1 cellular context compared by ENCODE assay signal in the genomic region with DNA sequence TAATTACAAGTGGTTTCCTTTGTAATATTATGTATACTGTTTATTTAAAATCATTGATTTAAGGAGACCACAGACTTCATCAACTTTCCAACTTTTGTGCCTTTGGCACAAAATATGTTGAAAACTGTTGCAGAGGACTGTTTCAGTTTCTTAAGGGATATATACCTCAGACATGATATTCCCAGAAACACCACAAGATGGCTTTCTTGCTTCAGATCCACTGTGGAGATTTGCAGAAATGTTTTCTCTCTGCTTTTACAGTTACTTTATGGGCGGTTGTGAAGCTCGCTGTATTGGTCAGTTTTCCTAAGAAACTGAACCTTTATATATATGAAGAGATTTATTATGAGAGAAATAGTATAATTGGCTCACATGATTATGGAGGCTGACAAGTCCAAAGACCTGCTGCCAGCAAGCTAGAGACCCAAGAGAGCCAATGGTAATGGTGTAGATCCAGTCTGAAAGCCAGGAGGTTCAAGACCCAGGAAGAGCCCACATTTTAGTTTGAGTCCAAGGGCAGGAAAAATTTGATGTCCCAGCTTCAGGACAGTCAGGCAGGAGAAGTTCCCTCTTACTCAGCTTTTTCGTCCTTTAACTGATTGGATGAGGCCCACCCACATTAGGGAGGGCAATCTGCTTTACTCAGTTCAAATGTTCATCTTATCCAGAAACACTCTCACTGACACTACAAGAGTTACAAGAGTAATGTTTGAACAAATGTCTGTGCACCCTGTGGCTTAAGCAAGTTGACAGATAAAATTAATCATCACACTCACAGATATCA.
TF ChIP-seq lines count a peak whose summit lies in the region.

No MANE protein-coding gene starts in this region.

TF ChIP-seq in WTC11, 78 proteins besides CTCF, POLR2A, EP300 and RAD21 (continued from another document):
- TF ChIP-seq ARID4B (CRISPR knock-in tag; IDR thresholded peaks at IDR 0.05; ENCODE audit: borderline replicate concordance) (no peak), SOX15 (CRISPR knock-in tag; IDR thresholded peaks at IDR 0.05) (no peak), GRHL2 (CRISPR knock-in tag; IDR thresholded peaks at IDR 0.05; ENCODE audit: insufficient replicate concordance, severe bottlenecking) (no peak), SMAD3 (CRISPR knock-in tag; IDR thresholded peaks at IDR 0.05; ENCODE audit: borderline replicate concordance) (no peak), TEAD4 (CRISPR knock-in tag; IDR thresholded peaks at IDR 0.05) (no peak), MYBL2 (CRISPR knock-in tag; IDR thresholded peaks at IDR 0.05) (no peak), ATF1 (CRISPR knock-in tag; IDR thresholded peaks at IDR 0.05) (no peak), AR (CRISPR knock-in tag; IDR thresholded peaks at IDR 0.05) (no peak), ZNF219 (CRISPR knock-in tag; IDR thresholded peaks at IDR 0.05; ENCODE audit: borderline replicate concordance) (no peak), RORB (CRISPR knock-in tag; IDR thresholded peaks at IDR 0.05) (no peak), CREM (CRISPR knock-in tag; IDR thresholded peaks at IDR 0.05) (no peak)
- TF ChIP-seq, protein P1, sequence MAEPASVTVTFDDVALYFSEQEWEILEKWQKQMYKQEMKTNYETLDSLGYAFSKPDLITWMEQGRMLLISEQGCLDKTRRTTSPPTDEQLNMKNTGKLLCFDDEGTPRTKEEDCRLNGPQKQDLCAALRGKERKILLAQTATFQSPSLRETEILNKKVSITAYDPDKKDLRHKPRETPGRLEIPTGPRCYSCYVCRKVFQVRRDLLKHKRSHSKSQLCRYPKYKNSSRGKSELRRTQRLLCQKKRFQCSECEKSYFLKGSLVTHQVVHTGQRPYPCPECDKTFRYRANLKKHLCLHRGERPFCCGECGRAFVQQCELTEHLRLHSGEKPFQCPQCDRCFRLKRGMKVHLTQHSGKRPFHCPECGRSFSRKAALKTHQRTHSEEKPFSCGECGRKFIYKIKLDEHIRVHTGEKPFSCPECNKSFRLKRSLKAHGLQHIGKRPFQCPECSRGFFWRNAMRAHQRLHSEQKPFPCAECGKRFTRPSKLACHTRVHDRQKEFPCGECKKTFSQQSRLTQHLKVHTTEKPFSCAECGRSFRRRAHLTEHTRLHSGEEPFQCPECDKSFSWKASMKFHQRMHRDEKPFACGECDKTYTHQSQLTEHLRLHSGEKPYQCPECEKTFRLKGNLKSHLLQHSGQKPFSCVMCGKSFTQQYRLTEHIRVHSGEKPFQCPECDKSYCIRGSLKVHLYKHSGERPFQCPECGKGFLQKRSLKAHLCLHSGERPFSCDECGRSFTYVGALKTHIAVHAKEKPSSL (CRISPR knock-in tag; conservative IDR thresholded peaks at IDR 0.05) = no peak
- TF ChIP-seq, protein P2, sequence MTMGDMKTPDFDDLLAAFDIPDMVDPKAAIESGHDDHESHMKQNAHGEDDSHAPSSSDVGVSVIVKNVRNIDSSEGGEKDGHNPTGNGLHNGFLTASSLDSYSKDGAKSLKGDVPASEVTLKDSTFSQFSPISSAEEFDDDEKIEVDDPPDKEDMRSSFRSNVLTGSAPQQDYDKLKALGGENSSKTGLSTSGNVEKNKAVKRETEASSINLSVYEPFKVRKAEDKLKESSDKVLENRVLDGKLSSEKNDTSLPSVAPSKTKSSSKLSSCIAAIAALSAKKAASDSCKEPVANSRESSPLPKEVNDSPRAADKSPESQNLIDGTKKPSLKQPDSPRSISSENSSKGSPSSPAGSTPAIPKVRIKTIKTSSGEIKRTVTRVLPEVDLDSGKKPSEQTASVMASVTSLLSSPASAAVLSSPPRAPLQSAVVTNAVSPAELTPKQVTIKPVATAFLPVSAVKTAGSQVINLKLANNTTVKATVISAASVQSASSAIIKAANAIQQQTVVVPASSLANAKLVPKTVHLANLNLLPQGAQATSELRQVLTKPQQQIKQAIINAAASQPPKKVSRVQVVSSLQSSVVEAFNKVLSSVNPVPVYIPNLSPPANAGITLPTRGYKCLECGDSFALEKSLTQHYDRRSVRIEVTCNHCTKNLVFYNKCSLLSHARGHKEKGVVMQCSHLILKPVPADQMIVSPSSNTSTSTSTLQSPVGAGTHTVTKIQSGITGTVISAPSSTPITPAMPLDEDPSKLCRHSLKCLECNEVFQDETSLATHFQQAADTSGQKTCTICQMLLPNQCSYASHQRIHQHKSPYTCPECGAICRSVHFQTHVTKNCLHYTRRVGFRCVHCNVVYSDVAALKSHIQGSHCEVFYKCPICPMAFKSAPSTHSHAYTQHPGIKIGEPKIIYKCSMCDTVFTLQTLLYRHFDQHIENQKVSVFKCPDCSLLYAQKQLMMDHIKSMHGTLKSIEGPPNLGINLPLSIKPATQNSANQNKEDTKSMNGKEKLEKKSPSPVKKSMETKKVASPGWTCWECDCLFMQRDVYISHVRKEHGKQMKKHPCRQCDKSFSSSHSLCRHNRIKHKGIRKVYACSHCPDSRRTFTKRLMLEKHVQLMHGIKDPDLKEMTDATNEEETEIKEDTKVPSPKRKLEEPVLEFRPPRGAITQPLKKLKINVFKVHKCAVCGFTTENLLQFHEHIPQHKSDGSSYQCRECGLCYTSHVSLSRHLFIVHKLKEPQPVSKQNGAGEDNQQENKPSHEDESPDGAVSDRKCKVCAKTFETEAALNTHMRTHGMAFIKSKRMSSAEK (CRISPR knock-in tag; IDR thresholded peaks at IDR 0.05; ENCODE audit: borderline replicate concordance) = no peak
TF ChIP-seq in WTC11: peak in this region for 0.
